3 cellular contexts compared by ENCODE assay signal in genomic region chr19:47560999-47561398, GRCh38.
TF ChIP-seq lines count a peak whose summit lies in the region.

No MANE protein-coding gene starts in this region.

TF ChIP-seq in GM12891, 5 proteins besides CTCF, POLR2A, EP300 and RAD21:
- no peak for TF ChIP-seq TAF1 (IDR thresholded peaks at IDR 0.05; ENCODE audit: low read depth, low read length)
- TF ChIP-seq POU2F2 (IDR thresholded peaks at IDR 0.05; ENCODE audit: low read depth, low read length), result no peak
- no peak for TF ChIP-seq SPI1 (IDR thresholded peaks at IDR 0.05; ENCODE audit: low read depth, low read length)
- TF ChIP-seq POLR2AphosphoS5 (IDR thresholded peaks at IDR 0.05; ENCODE audit: low read depth, low read length), result no peak
- no peak for TF ChIP-seq PAX5 (IDR thresholded peaks at IDR 0.05; ENCODE audit: insufficient read depth, low read length, severe bottlenecking)
TF ChIP-seq in GM12891: peak in this region for 0.

TF ChIP-seq in GM12878, 131 proteins besides CTCF, POLR2A, EP300 and RAD21:
- TF ChIP-seq RUNX3 (IDR thresholded peaks at IDR 0.05; ENCODE audit: low read length) (peak; percentile 27; the same call in 1 of the 2 replicates), ATF7 (IDR thresholded peaks at IDR 0.05; ENCODE audit: low read depth) (no peak)
TF ChIP-seq in GM12878: peak in this region for 1.

TF ChIP-seq in SK-N-SH, 30 proteins besides CTCF, POLR2A, EP300 and RAD21:
- no peak for TF ChIP-seq ELF1 (IDR thresholded peaks at IDR 0.05)
- no peak for TF ChIP-seq REST (IDR thresholded peaks at IDR 0.05; ENCODE audit: low read depth, low read length)
- TF ChIP-seq USF1 (IDR thresholded peaks at IDR 0.05; ENCODE audit: borderline replicate concordance, low read depth), result no peak
- TF ChIP-seq SMC3 (IDR thresholded peaks at IDR 0.05; ENCODE audit: low read depth, low read length), result no peak
